ENCODE assay signal across 19 cellular contexts in genomic region chr11:99773646-99774045, GRCh38.
DNase-seq lines count a peak whose midpoint lies in the region; ATAC-seq and TF ChIP-seq lines count a peak whose summit lies in the region.
"Had no signal": no experiment of that assay in that cellular context is flagged by ENCODE, and none has a peak within 500 bp of the region (broad histone marks: within the 10 kb centered on the region; RNA-seq: fewer than 3 reads in every experiment).

No MANE protein-coding gene starts in this region.

- no peaks in the 10 kb centered on the region for H3K27me3 ChIP-seq in ACC112 (ENCODE audit: insufficient read depth, low read length)
- no peaks in the 10 kb centered on the region for H3K27me3 ChIP-seq in IMR-90 (ENCODE audit: control insufficient read depth, insufficient read depth, low read length)
- no peaks in the 10 kb centered on the region for H3K27me3 ChIP-seq in brain microvascular endothelial cell (replicated peaks)
- H3K27me3 ChIP-seq: BLaER1 treated with 17β-estradiol and CSF1 and Interleukin-3, amounts not matched to agents 10 nM and 100 nM; upper lobe of left lung had no signal

- H3K18ac ChIP-seq in IMR-90 (ENCODE audit: low read depth, low read length): no peak overlapping the region

- H3K9me3 ChIP-seq in IMR-90 (ENCODE audit: control insufficient read depth, insufficient read depth, low read length): no peaks in the 10 kb centered on the region
- H3K9me3 ChIP-seq: A549; BLaER1 treated with 17β-estradiol and CSF1 and Interleukin-3, amounts not matched to agents 10 nM and 100 nM; upper lobe of left lung had no signal

- peaks cover 4% of the 10 kb centered on the region for H3K4me1 ChIP-seq in ACC112 (ENCODE audit: control insufficient read depth, insufficient read depth, low read length, unreplicated experiment)
- no peaks in the 10 kb centered on the region for H3K4me1 ChIP-seq in IMR-90 (ENCODE audit: control insufficient read depth, insufficient read depth, low read length)
- H3K4me1 ChIP-seq: A549; BLaER1 treated with 17β-estradiol and CSF1 and Interleukin-3, amounts not matched to agents 10 nM and 100 nM; upper lobe of left lung had no signal

- H4K5ac ChIP-seq in IMR-90 (ENCODE audit: low read depth, low read length): no peak overlapping the region

- CTCF ChIA-PET in IMR-90 (lab: Yijun Ruan, JAX): no interaction called here

- dilution Hi-C loops in IMR-90 (cut with HindIII; ENCODE audit: low sequenced_read_pairs, unreplicated experiment): no loop called here

- no peak for TF ChIP-seq CTCF in IMR-90 (conservative IDR thresholded peaks at IDR 0.05; ENCODE audit: low read depth, low read length)
- TF ChIP-seq CTCF in brain microvascular endothelial cell (IDR thresholded peaks at IDR 0.05; ENCODE audit: low read depth, low read length, missing control alignments): no peak

- no peak overlapping the region for H2BK120ac ChIP-seq in IMR-90 (ENCODE audit: low read depth, low read length)

- DNase-seq in IMR-90: peak; percentile 60
- DNase-seq in brain microvascular endothelial cell: peak; percentile 94
- DNase-seq in kidney glomerular epithelial cell (lab: John Stamatoyannopoulos, UW): peak; percentile 84
- no peak for DNase-seq in stimulated activated CD4-positive, alpha-beta T cell treated with anti-CD3 and anti-CD28 coated beads, Interleukin-2, amount 100 ng/mL, for 24 hours
- no peak for DNase-seq in retina
- DNase-seq: activated CD4-positive, alpha-beta T cell treated with anti-CD3 and anti-CD28 coated beads, Interleukin-2, amount 10 ng/mL, durations not matched to agents 24 days and 14 days; activated gamma-delta T cell; anterior cingulate cortex; cortex of kidney; HFFc6; NCI-H226; NK-92 treated with Interleukin-12 subunit alpha and Interleukin-12 subunit beta, amount 100 ng/mL, for 24 hours; RPMI8226; upper lobe of left lung had no signal

- no peak overlapping the region for H2AK9ac ChIP-seq in IMR-90 (replicated peaks; ENCODE audit: low read depth, low read length, poor library complexity)

- no peak overlapping the region for H4K8ac ChIP-seq in IMR-90 (ENCODE audit: low read depth in 2 of 2, low read length in 2 of 2)

- no peak overlapping the region for H2BK5ac ChIP-seq in IMR-90 (ENCODE audit: low read depth, low read length, poor library complexity, severe bottlenecking)

- 0% methylated on average over 1 of the region's 5 CpGs; no CpG with 5 or more reads in 1 of the 2 experiments for WGBS in IMR-90 (ENCODE audit: extremely low coverage in 2 of 2, insufficient read length in 1 of 2), 2 experiments

- H3K4me2 ChIP-seq in IMR-90 (ENCODE audit: low read depth, low read length): no peak overlapping the region
- H3K4me2 ChIP-seq: A549; BLaER1 treated with 17β-estradiol and CSF1 and Interleukin-3, amounts not matched to agents 10 nM and 100 nM had no signal

- H3K14ac ChIP-seq in IMR-90 (replicated peaks; ENCODE audit: low read depth, low read length): no peak overlapping the region

- H3K4me3 ChIP-seq in ACC112 (ENCODE audit: low read depth, low read length): no peak overlapping the region
- H3K4me3 ChIP-seq in IMR-90 (ENCODE audit: insufficient read depth, low read depth, low read length): no peak overlapping the region
- H3K4me3 ChIP-seq in brain microvascular endothelial cell (ENCODE audit: low read depth, low read length): no peak overlapping the region
- H3K4me3 ChIP-seq: A549; BLaER1 treated with 17β-estradiol and CSF1 and Interleukin-3, amounts not matched to agents 10 nM and 100 nM; upper lobe of left lung had no signal

- TF ChIP-seq POLR2A in IMR-90 (IDR thresholded peaks at IDR 0.05; ENCODE audit: low read depth, low read length): no peak

- no peak overlapping the region for H4K91ac ChIP-seq in IMR-90 (ENCODE audit: insufficient read depth, low read depth, low read length)

- H2AK5ac ChIP-seq in IMR-90 (ENCODE audit: low read depth, low read length): no peak overlapping the region

- TF ChIP-seq RAD21 in IMR-90 (IDR thresholded peaks at IDR 0.05; ENCODE audit: low read length): no peak

- no peak overlapping the region for H3K9ac ChIP-seq in IMR-90 (ENCODE audit: low read depth, low read length)
- H3K9ac ChIP-seq: BLaER1 treated with 17β-estradiol and CSF1 and Interleukin-3, amounts not matched to agents 10 nM and 100 nM had no signal

- no peak overlapping the region for H3K23ac ChIP-seq in IMR-90 (ENCODE audit: low read depth, low read length)

- peak overlapping the region; percentile 76 for H3K27ac ChIP-seq in ACC112 (ENCODE audit: low read depth, low read length)
- no peak overlapping the region for H3K27ac ChIP-seq in IMR-90 (ENCODE audit: insufficient read depth, low read length)
- H3K27ac ChIP-seq in brain microvascular endothelial cell: peak overlapping the region; percentile 86
- H3K27ac ChIP-seq: A549; BLaER1 treated with 17β-estradiol and CSF1 and Interleukin-3, amounts not matched to agents 10 nM and 100 nM; upper lobe of left lung had no signal

- ATAC-seq in IMR-90 (ENCODE audit: low read depth): peak; percentile 72
- ATAC-seq in HG03025 (IDR thresholded peaks at IDR 0.05; ENCODE audit: low FRiP score, unreplicated experiment): no peak
- ATAC-seq in HG03460 (IDR thresholded peaks at IDR 0.05; ENCODE audit: unreplicated experiment): no peak
- ATAC-seq: A549 had no signal

- no TSS peak for BruUV-seq in IMR-90 (replicated peaks; lab: Mats Ljungman, UMichigan)

- in situ Hi-C loops in IMR-90 (cut with MboI; ENCODE audit: low sequenced_read_pairs): no loop called here
- in situ Hi-C loops in brain microvascular endothelial cell (cut with HindIII; ENCODE audit: low pct_ligation_motif_present, low sequenced_read_pairs): no loop called here

- no peak overlapping the region for H2BK20ac ChIP-seq in IMR-90 (ENCODE audit: low read depth, low read length)

- no peak overlapping the region for H3K4ac ChIP-seq in IMR-90 (ENCODE audit: low read depth, low read length)

- no peak overlapping the region for H2BK15ac ChIP-seq in IMR-90 (ENCODE audit: low read depth, low read length)

- no peaks in the 10 kb centered on the region for H3K9me1 ChIP-seq in IMR-90 (ENCODE audit: insufficient read depth, low read length)

- H3K79me1 ChIP-seq in IMR-90 (ENCODE audit: low read depth in 1 of 2, low read length in 2 of 2): no peaks in the 10 kb centered on the region

- H3K56ac ChIP-seq in IMR-90 (ENCODE audit: extremely low read depth, insufficient read depth, low read length): no peak overlapping the region

- no peaks in the 10 kb centered on the region for H3K79me2 ChIP-seq in ACC112 (ENCODE audit: control insufficient read depth, insufficient read depth, low read length, unreplicated experiment)

- H3K36me3 ChIP-seq in ACC112 (ENCODE audit: insufficient read depth, low read length) (no peaks in the 10 kb centered on the region), IMR-90 (ENCODE audit: control insufficient read depth, insufficient read depth, low read length) (no peaks in the 10 kb centered on the region), brain microvascular endothelial cell (replicated peaks) (no peaks in the 10 kb centered on the region)
- H3K36me3 ChIP-seq: BLaER1 treated with 17β-estradiol and CSF1 and Interleukin-3, amounts not matched to agents 10 nM and 100 nM; upper lobe of left lung had no signal

- H4K20me1 ChIP-seq in IMR-90 (ENCODE audit: insufficient read depth, low read length): no peaks in the 10 kb centered on the region
- H4K20me1 ChIP-seq: BLaER1 treated with 17β-estradiol and CSF1 and Interleukin-3, amounts not matched to agents 10 nM and 100 nM had no signal

- intact Hi-C loops in IMR-90 (cut with micrococcal nuclease): no loop called here

- POLR2A ChIA-PET in IMR-90 (lab: Charles Lee; ENCODE audit: unreplicated experiment): interaction anchor here (0.7 kb wide), 1 partner anchor 173 kb away, joined by 4 read pairs; no protein-coding TSS in a partner anchor

- H2AFZ ChIP-seq in ACC112 (ENCODE audit: low read length, unreplicated experiment): no peak overlapping the region
- no peak overlapping the region for H2AFZ ChIP-seq in IMR-90 (replicated peaks; ENCODE audit: low read length, poor library complexity)

TF ChIP-seq in IMR-90, 13 proteins besides CTCF, POLR2A, EP300 and RAD21:
- TF ChIP-seq SMC3 (IDR thresholded peaks at IDR 0.05; ENCODE audit: low read depth, low read length) (no peak), FOS (IDR thresholded peaks at IDR 0.05; ENCODE audit: low read depth, low read length) (no peak), RFX5 (IDR thresholded peaks at IDR 0.05; ENCODE audit: low read depth, low read length) (no peak), CHD1 (IDR thresholded peaks at IDR 0.05; ENCODE audit: low read depth, low read length) (no peak), NFE2L2 (IDR thresholded peaks at IDR 0.05; ENCODE audit: low read depth, low read length) (no peak), CEBPB (IDR thresholded peaks at IDR 0.05; ENCODE audit: low read depth, low read length) (no peak), MAZ (IDR thresholded peaks at IDR 0.05; ENCODE audit: borderline replicate concordance, low read depth, low read length) (no peak), MXI1 (IDR thresholded peaks at IDR 0.05; ENCODE audit: borderline replicate concordance, low read depth, low read length) (no peak), MAFK (IDR thresholded peaks at IDR 0.05; ENCODE audit: low read depth, low read length) (no peak), RCOR1 (IDR thresholded peaks at IDR 0.05; ENCODE audit: insufficient replicate concordance, low read length) (no peak)
- TF ChIP-seq, protein P1, sequence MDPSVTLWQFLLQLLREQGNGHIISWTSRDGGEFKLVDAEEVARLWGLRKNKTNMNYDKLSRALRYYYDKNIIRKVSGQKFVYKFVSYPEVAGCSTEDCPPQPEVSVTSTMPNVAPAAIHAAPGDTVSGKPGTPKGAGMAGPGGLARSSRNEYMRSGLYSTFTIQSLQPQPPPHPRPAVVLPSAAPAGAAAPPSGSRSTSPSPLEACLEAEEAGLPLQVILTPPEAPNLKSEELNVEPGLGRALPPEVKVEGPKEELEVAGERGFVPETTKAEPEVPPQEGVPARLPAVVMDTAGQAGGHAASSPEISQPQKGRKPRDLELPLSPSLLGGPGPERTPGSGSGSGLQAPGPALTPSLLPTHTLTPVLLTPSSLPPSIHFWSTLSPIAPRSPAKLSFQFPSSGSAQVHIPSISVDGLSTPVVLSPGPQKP (IDR thresholded peaks at IDR 0.05; ENCODE audit: borderline replicate concordance, low read depth, low read length): no peak
- TF ChIP-seq, protein P2, sequence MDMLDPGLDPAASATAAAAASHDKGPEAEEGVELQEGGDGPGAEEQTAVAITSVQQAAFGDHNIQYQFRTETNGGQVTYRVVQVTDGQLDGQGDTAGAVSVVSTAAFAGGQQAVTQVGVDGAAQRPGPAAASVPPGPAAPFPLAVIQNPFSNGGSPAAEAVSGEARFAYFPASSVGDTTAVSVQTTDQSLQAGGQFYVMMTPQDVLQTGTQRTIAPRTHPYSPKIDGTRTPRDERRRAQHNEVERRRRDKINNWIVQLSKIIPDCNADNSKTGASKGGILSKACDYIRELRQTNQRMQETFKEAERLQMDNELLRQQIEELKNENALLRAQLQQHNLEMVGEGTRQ (IDR thresholded peaks at IDR 0.05; ENCODE audit: low read depth, low read length): no peak

Comparison
In these comparisons a context has a peak if more than half of its experiments do, and no peak if none do; other contexts are left out.
1. DNase-seq: peak in IMR-90 (single experiment), brain microvascular endothelial cell (single experiment) and kidney glomerular epithelial cell (single experiment); none in stimulated activated CD4-positive, alpha-beta T cell treated with anti-CD3 and anti-CD28 coated beads, Interleukin-2, amount 100 ng/mL, for 24 hours (0 of 2) and retina (single experiment).